16 cellular contexts compared by ENCODE assay signal in the genomic region with DNA sequence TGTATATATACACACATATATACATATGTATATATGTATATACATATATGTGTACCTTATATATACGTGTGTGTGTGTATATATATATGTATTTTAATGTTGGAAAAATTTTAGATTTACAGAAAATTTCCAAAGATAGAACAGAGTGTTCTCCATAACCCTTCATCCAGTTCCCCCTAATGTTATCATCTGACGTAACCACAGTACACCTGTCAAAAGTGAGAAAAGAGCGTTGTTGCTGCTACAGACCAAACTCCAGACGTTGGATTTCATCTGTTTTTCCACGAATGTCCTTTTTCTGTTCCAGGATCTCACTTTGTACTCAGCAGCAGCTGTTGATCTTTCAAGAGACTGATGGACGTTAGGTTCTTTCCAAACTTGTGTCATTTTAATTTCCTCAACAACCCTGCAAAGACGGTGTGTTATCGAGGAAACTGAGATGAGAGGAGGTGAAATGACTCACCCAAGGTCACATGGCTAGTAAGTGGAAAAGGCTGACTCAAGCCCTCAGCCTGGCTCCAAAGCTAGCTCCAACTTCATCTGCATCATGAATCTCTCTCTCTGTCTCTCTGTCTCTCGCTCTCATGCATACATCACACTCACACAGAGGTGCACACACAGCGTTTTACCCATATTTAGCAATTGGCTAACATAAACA. TPM values are rescaled to one million over a fixed set of nuclear protein-coding genes. Genes with fewer than 3 reads are reported as not detected.
DNase-seq lines count a peak whose midpoint lies in the region; ATAC-seq, FAIRE-seq and TF ChIP-seq lines count a peak whose summit lies in the region.
"Had no signal": no experiment of that assay in that cellular context is flagged by ENCODE, and none has a peak within 500 bp of the region (broad histone marks: within the 10 kb centered on the region; RNA-seq: fewer than 3 reads in every experiment).

No MANE protein-coding gene starts in this region.

- POLR2A ChIA-PET in GM12878 (lab: Charles Lee) = no interaction called here

- DNase-seq in natural killer cell treated with Interleukin-12 subunit alpha and Interleukin-12 subunit beta and Interleukin-15 and Interleukin-18, amount 100 ng/mL, for 72 hours (ENCODE audit: low spot score) = no peak
- no peak for DNase-seq in natural killer cell
- DNase-seq in NB4 (ENCODE audit: low read depth) = peak; percentile 29
- no peak for DNase-seq in GM12878 (ENCODE audit: low read depth, low spot score)
- DNase-seq in urothelium cell line (ENCODE audit: low spot score) = peak; percentile 39
- no peak for DNase-seq in NCI-H2107 (lab: John Stamatoyannopoulos, UW)
- DNase-seq in dorsolateral prefrontal cortex = no peak
- no peak for DNase-seq in NCI-H2029 (lab: John Stamatoyannopoulos, UW)
- DNase-seq: foreskin melanocyte; immature natural killer cell; mucosa of descending colon; NCI-H187 treated with DMSO at 0.1 percent for 48 hours; stimulated activated naive CD4-positive, alpha-beta T cell treated with Interleukin-2 at 50 U/mL for 16 hours had no signal

- H3K36me3 ChIP-seq in GM12878 (ENCODE audit: control insufficient read depth in 2 of 2, insufficient read depth in 2 of 2, low read length in 1 of 2) = no peaks in the 10 kb centered on the region
- H3K36me3 ChIP-seq: prostate gland had no signal

- RAD21 ChIA-PET in GM12878 (lab: Charles Lee; ENCODE audit: unreplicated experiment) = no interaction called here

- 12% methylated on average over 10 of the region's 10 CpGs for WGBS in GM12878 (ENCODE audit: insufficient coverage, insufficient replicate concordance, low lambda C conversion rate, missing lambda C conversion rate)

- no peak for TF ChIP-seq POLR2A in NB4 (IDR thresholded peaks at IDR 0.05; ENCODE audit: extremely low read depth, insufficient read length)
- no peak for TF ChIP-seq POLR2A in GM12878 (IDR thresholded peaks at IDR 0.05; ENCODE audit: low read depth, low read length)

- in situ Hi-C loops in GM12878 (cut with MboI) = no loop called here

- peak overlapping the region; percentile 40 for H3K4me3 Mint-ChIP-seq in natural killer cell treated with Interleukin-12 subunit alpha and Interleukin-12 subunit beta and Interleukin-15 and Interleukin-18, amount 100 ng/mL, for 72 hours
- H3K4me3 Mint-ChIP-seq in natural killer cell = no peak overlapping the region
- H3K4me3 Mint-ChIP-seq: CD14-positive monocyte; dendritic cell treated with granulocyte-macrophage colony-stimulating factor and Interleukin-4, amounts not matched to agents 40 ng/mL and 50 ng/mL, for 4 days; immature natural killer cell had no signal

- H3K4me3 ChIP-seq in NB4 (ENCODE audit: low read depth, low read length) = no peak overlapping the region
- no peak overlapping the region for H3K4me3 ChIP-seq in GM12878
- no peak overlapping the region for H3K4me3 ChIP-seq in dorsolateral prefrontal cortex
- H3K4me3 ChIP-seq: mucosa of descending colon, prostate gland had no signal

- H3K79me2 ChIP-seq in GM12878 (ENCODE audit: control insufficient read depth, insufficient read depth, low read length) = no peaks in the 10 kb centered on the region

- no peaks in the 10 kb centered on the region for H3K9me3 ChIP-seq in GM12878 (replicated peaks; ENCODE audit: control insufficient read depth, insufficient read depth, low read length)
- H3K9me3 ChIP-seq: mucosa of descending colon, prostate gland had no signal

- H3K27me3 Mint-ChIP-seq in natural killer cell treated with Interleukin-12 subunit alpha and Interleukin-12 subunit beta and Interleukin-15 and Interleukin-18, amount 100 ng/mL, for 72 hours = peaks cover 40 to 44% of the 10 kb centered on the region in 2 donors
- H3K27me3 Mint-ChIP-seq in natural killer cell (ENCODE audit: low read depth in 2 of 2) = peaks cover 46 to 55% of the 10 kb centered on the region in 2 donors

- intact Hi-C loops in natural killer cell (cut with micrococcal nuclease) (no loop called here), GM12878 (cut with micrococcal nuclease; ENCODE audit: unreplicated experiment) (no loop called here), dorsolateral prefrontal cortex (cut with DNase I) (loop anchor here in 1 of 2 donors (10.0 kb wide), 1 partner anchor 120 kb away; no protein-coding TSS in a partner anchor)

- no peak overlapping the region for H3K4me2 ChIP-seq in GM12878 (ENCODE audit: control insufficient read depth, insufficient read depth)

- H3K27me3 ChIP-seq in GM12878 (replicated peaks in 1 of 2; ENCODE audit: control insufficient read depth in 2 of 2, insufficient read depth in 2 of 2, low read length in 1 of 2) = peaks cover 0 to 6% of the 10 kb centered on the region in 2 experiments; a peak in 2 of 4 replicates
- peaks cover 0 to 4% (median 0%) of the 10 kb centered on the region in 45 donors for H3K27me3 ChIP-seq in dorsolateral prefrontal cortex

- no peaks in the 10 kb centered on the region for H3K9me3 Mint-ChIP-seq in natural killer cell treated with Interleukin-12 subunit alpha and Interleukin-12 subunit beta and Interleukin-15 and Interleukin-18, amount 100 ng/mL, for 72 hours
- no peaks in the 10 kb centered on the region for H3K9me3 Mint-ChIP-seq in natural killer cell
- H3K9me3 Mint-ChIP-seq: dendritic cell treated with granulocyte-macrophage colony-stimulating factor and Interleukin-4, amounts not matched to agents 40 ng/mL and 50 ng/mL, for 4 days; immature natural killer cell had no signal

- no peak overlapping the region for H2AFZ ChIP-seq in GM12878 (ENCODE audit: control insufficient read depth, low read depth, low read length)

- H3K4me1 ChIP-seq in GM12878 (ENCODE audit: control insufficient read depth, insufficient read depth, low read length) = no peaks in the 10 kb centered on the region
- H3K4me1 ChIP-seq: prostate gland had no signal

- TF ChIP-seq RAD21 in GM12878 (IDR thresholded peaks at IDR 0.05; ENCODE audit: insufficient read depth, low read depth, low read length) = no peak

- no peak overlapping the region for H3K9ac ChIP-seq in GM12878 (ENCODE audit: control insufficient read depth, insufficient read depth, low read length)

- H3K36me3 Mint-ChIP-seq in natural killer cell treated with Interleukin-12 subunit alpha and Interleukin-12 subunit beta and Interleukin-15 and Interleukin-18, amount 100 ng/mL, for 72 hours = no peaks in the 10 kb centered on the region
- H3K36me3 Mint-ChIP-seq in natural killer cell = no peaks in the 10 kb centered on the region
- H3K36me3 Mint-ChIP-seq: CD14-positive monocyte, immature natural killer cell had no signal

- SMC1A ChIA-PET in GM12878 (lab: Charles Lee; ENCODE audit: uncharacterized antibody, unreplicated experiment) = no interaction called here

- H4K20me1 ChIP-seq in GM12878 (ENCODE audit: control insufficient read depth, insufficient read depth) = no peaks in the 10 kb centered on the region; the same call in 1 of the 2 replicates

- ATAC-seq in natural killer cell treated with Interleukin-12 subunit alpha and Interleukin-12 subunit beta and Interleukin-15 and Interleukin-18, amount 100 ng/mL, for 72 hours = peak in 1 of 2 donors; percentile 79
- ATAC-seq in natural killer cell (no peak), GM12878 (0 out of 3 replicates have a peak, but pooled peaks have one; percentile 26)
- ATAC-seq: mucosa of descending colon had no signal

- no peak for TF ChIP-seq EP300 in GM12878 (IDR thresholded peaks at IDR 0.05; ENCODE audit: borderline replicate concordance in 1 of 2, control insufficient read depth in 1 of 2, low read depth in 2 of 2, low read length in 2 of 2)

- H3K27ac Mint-ChIP-seq in natural killer cell treated with Interleukin-12 subunit alpha and Interleukin-12 subunit beta and Interleukin-15 and Interleukin-18, amount 100 ng/mL, for 72 hours = peak overlapping the region in 1 of 2 donors; percentile 29
- H3K27ac Mint-ChIP-seq in natural killer cell = no peak overlapping the region
- H3K27ac Mint-ChIP-seq: CD14-positive monocyte; dendritic cell treated with granulocyte-macrophage colony-stimulating factor and Interleukin-4, amounts not matched to agents 40 ng/mL and 50 ng/mL, for 4 days; immature natural killer cell had no signal

- H3K4me1 Mint-ChIP-seq in natural killer cell treated with Interleukin-12 subunit alpha and Interleukin-12 subunit beta and Interleukin-15 and Interleukin-18, amount 100 ng/mL, for 72 hours (ENCODE audit: low read depth in 2 of 2) = peaks cover 33 to 51% of the 10 kb centered on the region in 2 donors
- H3K4me1 Mint-ChIP-seq in natural killer cell = peaks cover 33 to 42% of the 10 kb centered on the region in 2 donors

- H3K27ac ChIP-seq in GM12878 (ENCODE audit: control insufficient read depth, insufficient read depth) (no peak overlapping the region), dorsolateral prefrontal cortex (no peak overlapping the region)
- H3K27ac ChIP-seq: prostate gland had no signal

- TF ChIP-seq CTCF in natural killer cell (IDR thresholded peaks at IDR 0.05) = no peak
- no peak for TF ChIP-seq CTCF in NB4 (IDR thresholded peaks at IDR 0.05; ENCODE audit: low read depth, low read length)
- no peak for TF ChIP-seq CTCF in GM12878 (IDR thresholded peaks at IDR 0.05 in 2 of 3, conservative IDR thresholded peaks at IDR 0.05 in 1 of 3; ENCODE audit: control insufficient read depth in 2 of 3, extremely low read depth in 1 of 3, insufficient read depth in 1 of 3, low read depth in 3 of 3, low read length in 3 of 3)
- no peak for TF ChIP-seq CTCF in dorsolateral prefrontal cortex (IDR thresholded peaks at IDR 0.05 in 54 of 56, conservative IDR thresholded peaks at IDR 0.05 in 2 of 56; ENCODE audit: low read depth in 1 of 56, partially characterized antibody in 56 of 56)

- CTCF ChIA-PET in GM12878 (lab: Yijun Ruan, JAX) = no interaction called here

- no TSS peak for BruUV-seq in GM12878 (replicated peaks; lab: Mats Ljungman, UMichigan)

- FAIRE-seq in GM12878 (lab: Jason Lieb, UNC) = no peak
- peak; percentile 69 for FAIRE-seq in urothelium cell line (lab: Jason Lieb, UNC)

RNA-seq across cellular contexts. Expression of gene NTNG2, which starts 17.0 kb away (rescaled TPM):
- total RNA-seq in natural killer cell treated with Interleukin-12 subunit alpha and Interleukin-12 subunit beta and Interleukin-15 and Interleukin-18, amount 100 ng/mL, for 72 hours = 10 to 100 TPM in 1 of 2 donors, 1 to 10 TPM in 1; 8.3 to 11.5 TPM
- total RNA-seq in natural killer cell (10 to 100 TPM; 23.4 to 67.2 (median 32.6) TPM), GM12878 (2014; rRNA removed) (0.79 TPM in 1 of 2 replicates, not detected in the other), GM12878 (2014; rRNA removed; fragmentation: Illumina TruSeq; extraction: Trizol) (0.05 TPM in 1 of 2 replicates, not detected in the other), GM12878 (2021) (0.11 and 0.51 TPM in 2 replicates), dorsolateral prefrontal cortex (10 to 100 TPM; 21.7 to 81.3 (median 41.4) TPM)
- total RNA-seq in GM12878 (2013; cell fraction: nucleolus; rRNA removed) = 0.47 and 0.54 TPM in 2 replicates
- not detected for polyA plus RNA-seq in GM12878 (2011; ENCODE audit: low read depth)
- polyA plus RNA-seq in GM12878 (2011; rRNA removed) (0.09 and 0.38 TPM in 2 replicates), GM12878 (2014; fragmentation: Illumina TruSeq; extraction: Trizol) (not detected in 2 replicates), GM12878 (2014; fragmentation: Nextera tagmentation; extraction: Ambion mirVana) (not detected), GM12878 (2014; rRNA removed) (0.01 and 0.37 TPM in 2 replicates), GM12878 (2016; fragmentation: Nextera tagmentation; extraction: Ambion mirVana) (not detected)
- 0.10 and 0.59 TPM in 2 replicates for polyA plus RNA-seq in GM12878 (2011; cell fraction: cytosol; rRNA removed)
- 2.0 and 2.6 TPM in 2 replicates for polyA plus RNA-seq in GM12878 (2011; cell fraction: nucleus; rRNA removed)
- polyA plus RNA-seq in GM12878 (2012) = 0.49 and 2.3 TPM in 2 replicates
- polyA minus RNA-seq in GM12878 (2011; rRNA and poly(A)+ RNA removed) = 0.07 and 0.52 TPM in 2 replicates
- polyA minus RNA-seq in GM12878 (2011; cell fraction: cytosol; rRNA and poly(A)+ RNA removed) = 0.27 TPM in 1 of 2 replicates, not detected in the other
- 0.73 and 0.77 TPM in 2 replicates for polyA minus RNA-seq in GM12878 (2011; cell fraction: nucleus; rRNA and poly(A)+ RNA removed)

Comparison
In these comparisons a context has a peak if more than half of its experiments do, and no peak if none do; other contexts are left out.
1. DNase-seq: peak in NB4 (single experiment) and urothelium cell line (single experiment); none in natural killer cell treated with Interleukin-12 subunit alpha and Interleukin-12 subunit beta and Interleukin-15 and Interleukin-18, amount 100 ng/mL, for 72 hours (single experiment), natural killer cell (single experiment), GM12878 (single experiment), NCI-H2107 (single experiment), dorsolateral prefrontal cortex (0 of 10) and NCI-H2029 (single experiment).
2. RNA of gene NTNG2, which starts 17.0 kb away (total RNA-seq): 21.7 to 81.3 TPM in dorsolateral prefrontal cortex, 23.4 to 67.2 TPM in natural killer cell and 8.3 to 11.5 TPM in natural killer cell treated with Interleukin-12 subunit alpha and Interleukin-12 subunit beta and Interleukin-15 and Interleukin-18, amount 100 ng/mL, for 72 hours; 0.05 to 0.79 TPM in GM12878; every median in the first group is over 4 times any median in the second.